1 cellular context compared by ENCODE assay signal in the genomic region with DNA sequence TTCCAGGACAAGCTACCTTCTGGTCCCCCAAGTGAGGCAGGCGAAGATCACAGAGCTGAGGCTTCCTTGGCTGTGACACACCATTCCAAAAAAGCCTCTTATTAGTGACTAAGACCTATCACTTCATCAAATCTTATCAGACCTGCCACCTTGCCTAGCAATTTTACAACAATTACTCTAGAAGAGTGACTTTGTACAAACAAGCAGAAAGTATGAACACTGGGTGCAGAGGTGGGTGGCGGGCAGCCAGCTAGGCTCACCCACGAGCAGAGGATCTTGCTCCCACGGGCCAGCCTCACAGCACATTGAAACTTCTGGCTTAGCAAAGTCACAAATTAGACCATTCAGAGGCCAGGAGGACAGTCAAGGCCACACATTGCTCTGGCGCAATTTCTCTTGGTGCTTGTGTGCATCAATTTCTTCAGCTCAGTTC.
TF ChIP-seq lines count a peak whose summit lies in the region.

No MANE protein-coding gene starts in this region.

TF ChIP-seq in endothelial cell of umbilical vein, 7 proteins besides CTCF, POLR2A, EP300 and RAD21:
- TF ChIP-seq JUN (IDR thresholded peaks at IDR 0.05; ENCODE audit: borderline replicate concordance, insufficient read depth, insufficient read length, low read depth): no peak
- TF ChIP-seq GATA2 (IDR thresholded peaks at IDR 0.05; ENCODE audit: insufficient read depth, insufficient read length, low read depth, low read length): peak; percentile 29
TF ChIP-seq in endothelial cell of umbilical vein: peak in this region for 1.
